8 cellular contexts compared by ENCODE assay signal in the genomic region with DNA sequence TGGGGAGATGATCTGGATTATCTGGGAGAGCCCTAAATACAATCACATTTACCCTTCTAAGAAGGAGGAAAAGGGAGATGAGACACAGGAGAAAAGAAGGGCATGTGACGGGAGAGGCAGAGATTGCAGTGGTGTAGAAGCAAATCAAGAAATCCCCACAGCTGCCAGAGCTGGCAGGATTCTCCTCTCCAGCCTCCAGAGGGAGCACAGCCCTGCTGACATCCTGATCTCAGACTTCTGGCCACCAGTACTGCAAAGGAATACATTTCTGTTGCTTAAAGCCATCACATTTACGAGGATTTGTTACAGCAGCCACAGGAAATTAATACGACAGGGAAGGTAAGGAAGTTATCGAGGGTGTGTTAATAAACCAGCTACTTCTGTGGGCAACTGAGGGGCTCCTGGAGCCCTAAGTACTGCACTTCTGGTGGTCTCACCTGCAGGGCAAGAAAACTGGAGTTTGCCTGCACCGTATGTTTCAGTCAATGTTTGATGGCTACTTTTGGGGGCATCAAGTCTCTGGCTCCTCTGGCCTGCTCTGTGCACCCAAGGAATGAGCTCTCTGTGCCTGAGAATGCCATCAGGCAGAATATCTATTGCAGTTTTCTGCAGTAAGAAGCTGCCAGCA. TPM values are rescaled to one million over a fixed set of nuclear protein-coding genes. Genes with fewer than 3 reads are reported as not detected.
DNase-seq lines count a peak whose midpoint lies in the region; ATAC-seq and TF ChIP-seq lines count a peak whose summit lies in the region.

No MANE protein-coding gene starts in this region.

- no peaks in the 10 kb centered on the region for H3K9me3 ChIP-seq in lower lobe of right lung

- peak; percentile 83 for TF ChIP-seq CTCF in BJ (IDR thresholded peaks at IDR 0.05; ENCODE audit: insufficient read depth, low read depth, low read length)
- TF ChIP-seq CTCF in LNCaP clone FGC (IDR thresholded peaks at IDR 0.05; ENCODE audit: control insufficient read depth, extremely low read depth, insufficient read depth) = peak; percentile 59
- TF ChIP-seq CTCF in choroid plexus epithelial cell (conservative IDR thresholded peaks at IDR 0.05; ENCODE audit: low read depth, low read length) = peak; percentile 85
- peak; percentile 49 for TF ChIP-seq CTCF in lower lobe of right lung (IDR thresholded peaks at IDR 0.05)

- POLR2A ChIA-PET in BJ (lab: Charles Lee) = no interaction called here

- H3K27ac ChIP-seq in lower lobe of right lung = no peak overlapping the region

- DNase-seq in BJ (ENCODE audit: low read depth) = no peak
- no peak for DNase-seq in LNCaP clone FGC (ENCODE audit: low read depth)
- peak; percentile 87 for DNase-seq in choroid plexus epithelial cell (ENCODE audit: low read depth)
- DNase-seq in lower lobe of right lung = no peak
- DNase-seq in GM19238 (ENCODE audit: insufficient read length, low spot score) = no peak
- no peak for DNase-seq in MV-4-11 (lab: John Stamatoyannopoulos, UW)

- CTCF ChIA-PET in BJ (lab: Yijun Ruan, JAX) = interaction anchor here (0.7 to 2.7 kb wide), 17 partner anchors 8 to 844 kb away, joined by 3 to 14 read pairs (median 4); no protein-coding TSS in a partner anchor

- H3K4me3 ChIP-seq in BJ (ENCODE audit: low read depth, low read length) (no peak overlapping the region), LNCaP clone FGC (ENCODE audit: low read depth, low read length) (no peak overlapping the region), choroid plexus epithelial cell (ENCODE audit: low read depth, low read length) (no peak overlapping the region), lower lobe of right lung (no peak overlapping the region)

- H3K4me1 ChIP-seq in lower lobe of right lung = no peaks in the 10 kb centered on the region

- H3K36me3 ChIP-seq in BJ (ENCODE audit: control insufficient read depth, insufficient read depth, low read length) (no peaks in the 10 kb centered on the region), lower lobe of right lung (no peaks in the 10 kb centered on the region)

- H3K27me3 ChIP-seq in BJ (ENCODE audit: control insufficient read depth, insufficient read depth, low read length) (peaks cover 2% of the 10 kb centered on the region; the same call in 1 of the 2 replicates), lower lobe of right lung (ENCODE audit: low read depth) (no peaks in the 10 kb centered on the region)

- peak in 1 of 2 donors; percentile 54 for ATAC-seq in lower lobe of right lung
- no peak for ATAC-seq in GM21723 (IDR thresholded peaks at IDR 0.05; ENCODE audit: unreplicated experiment)
- ATAC-seq in GM18867 (IDR thresholded peaks at IDR 0.05; ENCODE audit: unreplicated experiment) = no peak

- intact Hi-C loops in lower lobe of right lung (cut with DNase I) = no loop called here

RNA-seq across cellular contexts. Expression of gene CDH13, which starts 22.9 kb away (rescaled TPM):
- polyA plus RNA-seq in BJ (2011; rRNA removed) = 86.2 and 113 TPM in 2 replicates
- 36.6 and 48.7 TPM in 2 replicates for polyA minus RNA-seq in BJ (2011; rRNA and poly(A)+ RNA removed)
- total RNA-seq in lower lobe of right lung = 14.3 TPM
